18 cellular contexts compared by ENCODE assay signal in genomic region chr20:54848984-54849538, GRCh38.
DNase-seq lines count a peak whose midpoint lies in the region; ATAC-seq, FAIRE-seq and TF ChIP-seq lines count a peak whose summit lies in the region.
"Had no signal": no experiment of that assay in that cellular context is flagged by ENCODE, and none has a peak within 500 bp of the region (broad histone marks: within the 10 kb centered on the region; RNA-seq: fewer than 3 reads in every experiment).

No MANE protein-coding gene starts in this region.

- H3K36me3 ChIP-seq in RWPE2 (ENCODE audit: low read depth) = no peaks in the 10 kb centered on the region
- no peaks in the 10 kb centered on the region for H3K36me3 ChIP-seq in left ventricle myocardium inferior
- H3K36me3 ChIP-seq: BLaER1 had no signal

- H3K27me3 Mint-ChIP-seq in activated T-cell treated with anti-CD3 and anti-CD28 coated beads, Interleukin-2, amount 50 U/mL, for 72 hours (ENCODE audit: low read depth) = no peaks in the 10 kb centered on the region
- H3K27me3 Mint-ChIP-seq: CD4-positive, CD25-positive, alpha-beta regulatory T cell had no signal

- peaks cover 1% of the 10 kb centered on the region in 2 donors for H3K9me3 Mint-ChIP-seq in activated T-cell treated with anti-CD3 and anti-CD28 coated beads, Interleukin-2, amount 50 U/mL, for 72 hours
- H3K9me3 Mint-ChIP-seq: H9 had no signal

- no peaks in the 10 kb centered on the region for H3K36me3 Mint-ChIP-seq in activated T-cell treated with anti-CD3 and anti-CD28 coated beads, Interleukin-2, amount 50 U/mL, for 72 hours (ENCODE audit: insufficient read depth in 2 of 2)
- H3K36me3 Mint-ChIP-seq: CD4-positive, CD25-positive, alpha-beta regulatory T cell; CD8-positive, alpha-beta T cell had no signal

- H3K4me1 ChIP-seq in RWPE2 (ENCODE audit: insufficient read depth, poor library complexity, severe bottlenecking) (no peaks in the 10 kb centered on the region), left ventricle myocardium inferior (no peaks in the 10 kb centered on the region)
- H3K4me1 ChIP-seq: BLaER1, Caco-2 had no signal

- no peaks in the 10 kb centered on the region for H3K4me1 Mint-ChIP-seq in activated T-cell treated with anti-CD3 and anti-CD28 coated beads, Interleukin-2, amount 50 U/mL, for 72 hours (ENCODE audit: low read depth)
- H3K4me1 Mint-ChIP-seq: CD4-positive, CD25-positive, alpha-beta regulatory T cell; GM23338 had no signal

- peak; percentile 90 for FAIRE-seq in HTR-8/SVneo (lab: Jason Lieb, UNC)
- FAIRE-seq: GM12878, GM18507 had no signal

- no peak overlapping the region for H3K27ac ChIP-seq in RWPE2 (ENCODE audit: poor library complexity, severe bottlenecking)
- H3K27ac ChIP-seq in left ventricle myocardium inferior (replicated peaks) = no peak overlapping the region
- H3K27ac ChIP-seq: BLaER1, C4-2B had no signal

- intact Hi-C loops in left ventricle myocardium inferior (cut with micrococcal nuclease) = no loop called here

- DNase-seq in NCI-H82 (lab: John Stamatoyannopoulos, UW) = peak; percentile 32
- no peak for DNase-seq in NCI-H82 treated with DMSO at 0.1 percent for 48 hours (lab: John Stamatoyannopoulos, UW; ENCODE audit: unreplicated experiment)
- DNase-seq in HTR-8/SVneo (ENCODE audit: insufficient read length, low spot score) = no peak
- DNase-seq in RWPE2 (ENCODE audit: low spot score) = no peak
- no peak for DNase-seq in activated T-cell treated with anti-CD3 and anti-CD28 coated beads, Interleukin-2, amount 50 U/mL, for 72 hours
- DNase-seq in left ventricle myocardium inferior = no peak
- DNase-seq: Caco-2; CD4-positive, CD25-positive, alpha-beta regulatory T cell; CD8-positive, alpha-beta T cell; EL; GDM1; H9 had no signal

- peaks cover 17% of the 10 kb centered on the region for H3K27me3 ChIP-seq in RWPE2 (ENCODE audit: insufficient read depth, poor library complexity, severe bottlenecking)
- H3K27me3 ChIP-seq in left ventricle myocardium inferior (ENCODE audit: low read depth) = no peaks in the 10 kb centered on the region
- H3K27me3 ChIP-seq: BLaER1 had no signal

- no peaks in the 10 kb centered on the region for H3K9me3 ChIP-seq in RWPE2 (ENCODE audit: severe bottlenecking)
- no peaks in the 10 kb centered on the region for H3K9me3 ChIP-seq in left ventricle myocardium inferior (replicated peaks)
- H3K9me3 ChIP-seq: BLaER1, Caco-2 had no signal

- ATAC-seq in RWPE2 (ENCODE audit: low read depth) = 0 out of 3 replicates have a peak, but pooled peaks have one; percentile 11
- ATAC-seq in activated T-cell treated with anti-CD3 and anti-CD28 coated beads, Interleukin-2, amount 50 U/mL, for 72 hours (replicated peaks in 1 of 2) = no peak
- ATAC-seq: CD8-positive, alpha-beta T cell; GM12878; GM23338; HCT116 had no signal

- H3K4me3 ChIP-seq in RWPE2 (ENCODE audit: severe bottlenecking) (no peak overlapping the region), left ventricle myocardium inferior (no peak overlapping the region)
- H3K4me3 ChIP-seq: BLaER1, GM12878, GM23338 had no signal

- TF ChIP-seq CTCF in RWPE2 (IDR thresholded peaks at IDR 0.05; ENCODE audit: poor library complexity, severe bottlenecking) (no peak), left ventricle myocardium inferior (IDR thresholded peaks at IDR 0.05; ENCODE audit: borderline replicate concordance) (no peak)

- H3K4me3 Mint-ChIP-seq in activated T-cell treated with anti-CD3 and anti-CD28 coated beads, Interleukin-2, amount 50 U/mL, for 72 hours = no peak overlapping the region
- H3K4me3 Mint-ChIP-seq: CD4-positive, CD25-positive, alpha-beta regulatory T cell; CD8-positive, alpha-beta T cell; GM23338; H9 had no signal

- no peak overlapping the region for H3K27ac Mint-ChIP-seq in activated T-cell treated with anti-CD3 and anti-CD28 coated beads, Interleukin-2, amount 50 U/mL, for 72 hours
- H3K27ac Mint-ChIP-seq: CD4-positive, CD25-positive, alpha-beta regulatory T cell; CD8-positive, alpha-beta T cell; GM23338; H9 had no signal
